ENCODE assay signal across 1 cellular context in genomic region chr22:31340765-31341247, GRCh38.
A peak's percentile ranks its signal among the peaks of the same experiment; 100 is the strongest.
TF ChIP-seq lines count a peak whose summit lies in the region.

No MANE protein-coding gene starts in this region.

TF ChIP-seq in HepG2, 621 proteins besides CTCF, POLR2A, EP300 and RAD21:
- TF ChIP-seq, protein P1, sequence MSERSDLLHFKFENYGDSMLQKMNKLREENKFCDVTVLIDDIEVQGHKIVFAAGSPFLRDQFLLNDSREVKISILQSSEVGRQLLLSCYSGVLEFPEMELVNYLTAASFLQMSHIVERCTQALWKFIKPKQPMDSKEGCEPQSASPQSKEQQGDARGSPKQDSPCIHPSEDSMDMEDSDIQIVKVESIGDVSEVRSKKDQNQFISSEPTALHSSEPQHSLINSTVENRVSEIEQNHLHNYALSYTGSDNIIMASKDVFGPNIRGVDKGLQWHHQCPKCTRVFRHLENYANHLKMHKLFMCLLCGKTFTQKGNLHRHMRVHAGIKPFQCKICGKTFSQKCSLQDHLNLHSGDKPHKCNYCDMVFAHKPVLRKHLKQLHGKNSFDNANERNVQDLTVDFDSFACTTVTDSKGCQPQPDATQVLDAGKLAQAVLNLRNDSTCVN (CRISPR knock-in tag; IDR thresholded peaks at IDR 0.05; ENCODE audit: borderline replicate concordance) = peak; percentile 86; the same call in 1 of the 2 replicates
- TF ChIP-seq, protein P2, sequence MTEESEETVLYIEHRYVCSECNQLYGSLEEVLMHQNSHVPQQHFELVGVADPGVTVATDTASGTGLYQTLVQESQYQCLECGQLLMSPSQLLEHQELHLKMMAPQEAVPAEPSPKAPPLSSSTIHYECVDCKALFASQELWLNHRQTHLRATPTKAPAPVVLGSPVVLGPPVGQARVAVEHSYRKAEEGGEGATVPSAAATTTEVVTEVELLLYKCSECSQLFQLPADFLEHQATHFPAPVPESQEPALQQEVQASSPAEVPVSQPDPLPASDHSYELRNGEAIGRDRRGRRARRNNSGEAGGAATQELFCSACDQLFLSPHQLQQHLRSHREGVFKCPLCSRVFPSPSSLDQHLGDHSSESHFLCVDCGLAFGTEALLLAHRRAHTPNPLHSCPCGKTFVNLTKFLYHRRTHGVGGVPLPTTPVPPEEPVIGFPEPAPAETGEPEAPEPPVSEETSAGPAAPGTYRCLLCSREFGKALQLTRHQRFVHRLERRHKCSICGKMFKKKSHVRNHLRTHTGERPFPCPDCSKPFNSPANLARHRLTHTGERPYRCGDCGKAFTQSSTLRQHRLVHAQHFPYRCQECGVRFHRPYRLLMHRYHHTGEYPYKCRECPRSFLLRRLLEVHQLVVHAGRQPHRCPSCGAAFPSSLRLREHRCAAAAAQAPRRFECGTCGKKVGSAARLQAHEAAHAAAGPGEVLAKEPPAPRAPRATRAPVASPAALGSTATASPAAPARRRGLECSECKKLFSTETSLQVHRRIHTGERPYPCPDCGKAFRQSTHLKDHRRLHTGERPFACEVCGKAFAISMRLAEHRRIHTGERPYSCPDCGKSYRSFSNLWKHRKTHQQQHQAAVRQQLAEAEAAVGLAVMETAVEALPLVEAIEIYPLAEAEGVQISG (CRISPR knock-in tag; IDR thresholded peaks at IDR 0.05) = 0 out of 2 replicates have a peak, but pooled peaks have one; percentile 2
- TF ChIP-seq ZNF460 (CRISPR knock-in tag; IDR thresholded peaks at IDR 0.05; ENCODE audit: borderline replicate concordance) = no peak
- TF ChIP-seq ZFY (CRISPR knock-in tag; IDR thresholded peaks at IDR 0.05) = 0 out of 2 replicates have a peak, but pooled peaks have one; percentile 6
- no peak for TF ChIP-seq RFX3 (CRISPR knock-in tag; IDR thresholded peaks at IDR 0.05)
